Comparison of ENCODE assay signal across 10 cellular contexts in genomic region chr3:27714101-27714526, GRCh38. TPM values are rescaled to one million over a fixed set of nuclear protein-coding genes. Genes with fewer than 3 reads are reported as not detected.
DNase-seq lines count a peak whose midpoint lies in the region; ATAC-seq and TF ChIP-seq lines count a peak whose summit lies in the region.
"Had no signal": no experiment of that assay in that cellular context is flagged by ENCODE, and none has a peak within 500 bp of the region (broad histone marks: within the 10 kb centered on the region; RNA-seq: fewer than 3 reads in every experiment).

No MANE protein-coding gene starts in this region.

- H3K27me3 Mint-ChIP-seq in CD8-positive, alpha-beta T cell (ENCODE audit: low read depth), result peaks cover 13% of the 10 kb centered on the region
- H3K27me3 Mint-ChIP-seq in endodermal cell (ENCODE audit: insufficient read depth), result peaks cover 4% of the 10 kb centered on the region

- no peak for TF ChIP-seq EP300 in ovary (IDR thresholded peaks at IDR 0.05)

- peak overlapping the region; percentile 44 for H3K27ac ChIP-seq in CD8-positive, alpha-beta T cell (ENCODE audit: low read depth, low read length)
- H3K27ac ChIP-seq in HUES6 (ENCODE audit: low read depth, low read length), result no peak overlapping the region; the same call in 1 of the 2 replicates
- H3K27ac ChIP-seq in endodermal cell (ENCODE audit: low read depth, low read length), result peak overlapping the region; percentile 42
- no peak overlapping the region for H3K27ac ChIP-seq in ovary
- H3K27ac ChIP-seq: epithelial cell of prostate had no signal

- peak overlapping the region; percentile 79 for H3K9ac ChIP-seq in HUES6 (ENCODE audit: low read length)
- peak overlapping the region; percentile 90 for H3K9ac ChIP-seq in endodermal cell (ENCODE audit: extremely low read depth, low read length, poor library complexity, severe bottlenecking)

- intact Hi-C loops in CD8-positive, alpha-beta T cell (cut with DNase I, micrococcal nuclease), result loop anchor here in 1 of 2 experiments (5.0 kb wide), 1 partner anchor 633 kb away; the partner anchor contains the start of genes AZI2 and ZCWPW2
- intact Hi-C loops in ovary (cut with DNase I), result loop anchor here in 2 of 4 donors (5.0 to 10.0 kb wide), 2 partner anchors 611 to 613 kb away; no protein-coding TSS in a partner anchor

- peaks cover 39% of the 10 kb centered on the region for H3K4me1 Mint-ChIP-seq in CD8-positive, alpha-beta T cell (ENCODE audit: low read depth)
- peaks cover 43% of the 10 kb centered on the region for H3K4me1 Mint-ChIP-seq in endodermal cell

- H3K36me3 ChIP-seq in CD8-positive, alpha-beta T cell (ENCODE audit: insufficient read depth, low read length), result peaks cover 3% of the 10 kb centered on the region
- H3K36me3 ChIP-seq in HUES6 (ENCODE audit: control insufficient read depth, insufficient read depth, low read length), result peaks cover 10% of the 10 kb centered on the region; the same call in 1 of the 2 replicates
- peaks cover 35% of the 10 kb centered on the region for H3K36me3 ChIP-seq in endodermal cell (ENCODE audit: control insufficient read depth, insufficient read depth, low read length)
- H3K36me3 ChIP-seq in ovary, result no peaks in the 10 kb centered on the region

- POLR2A ChIA-PET in CD8-positive, alpha-beta T cell (lab: Charles Lee), result interaction anchor here (1.0 to 2.6 kb wide), 3 partner anchors 613 to 635 kb away, joined by 4 to 28 read pairs (median 6); partner anchors contain the start of genes AZI2 and ZCWPW2

- peak overlapping the region; percentile 95 for H3K4me3 Mint-ChIP-seq in CD8-positive, alpha-beta T cell
- H3K4me3 Mint-ChIP-seq in endodermal cell, result peak overlapping the region; percentile 99

- ATAC-seq in CD8-positive, alpha-beta T cell, result no peak
- ATAC-seq in GM18907 (IDR thresholded peaks at IDR 0.05; ENCODE audit: unreplicated experiment) (no peak), GM21390 (IDR thresholded peaks at IDR 0.05; ENCODE audit: unreplicated experiment) (no peak)

- no peak for TF ChIP-seq CTCF in CD8-positive, alpha-beta T cell (IDR thresholded peaks at IDR 0.05)
- no peak for TF ChIP-seq CTCF in endodermal cell (conservative IDR thresholded peaks at IDR 0.05)
- TF ChIP-seq CTCF in ovary (IDR thresholded peaks at IDR 0.05), result no peak

- CTCF ChIA-PET in CD8-positive, alpha-beta T cell (lab: Charles Lee), result interaction anchor here (2.3 to 3.8 kb wide), 6 partner anchors 8 to 623 kb away, joined by 7 to 69 read pairs (median 18); partner anchors contain the start of gene EOMES

- H3K36me3 Mint-ChIP-seq in CD8-positive, alpha-beta T cell, result peaks cover 27% of the 10 kb centered on the region
- H3K36me3 Mint-ChIP-seq in endodermal cell (ENCODE audit: low read depth), result peaks cover 29% of the 10 kb centered on the region

- TF ChIP-seq POLR2A in ovary (IDR thresholded peaks at IDR 0.05), result no peak

- 0 to 1% methylated on average over 13 of the region's 13 CpGs for WGBS in endodermal cell (ENCODE audit: insufficient coverage in 1 of 2, insufficient read length in 1 of 2), 2 experiments
- WGBS in ovary, 3 donors, result 7 to 12% (median 10%) methylated on average over 13 of the region's 13 CpGs

- peaks cover 11% of the 10 kb centered on the region for H3K27me3 ChIP-seq in CD8-positive, alpha-beta T cell (ENCODE audit: insufficient read depth, low read length)
- H3K27me3 ChIP-seq in HUES6 (ENCODE audit: control insufficient read depth, insufficient read depth, low read length) (peaks cover 90% of the 10 kb centered on the region), endodermal cell (ENCODE audit: control insufficient read depth, insufficient read depth, low read length, poor library complexity, severe bottlenecking) (no peaks in the 10 kb centered on the region), ovary (no peaks in the 10 kb centered on the region)

- H3K4me3 ChIP-seq in CD8-positive, alpha-beta T cell (ENCODE audit: low read depth, low read length), result peak overlapping the region; percentile 73
- peak overlapping the region; percentile 57 for H3K4me3 ChIP-seq in HUES6 (ENCODE audit: low read depth, low read length)
- peak overlapping the region; percentile 83 for H3K4me3 ChIP-seq in endodermal cell (ENCODE audit: low read length)
- peak overlapping the region; percentile 48 for H3K4me3 ChIP-seq in ovary

- H3K27ac Mint-ChIP-seq in CD8-positive, alpha-beta T cell, result peak overlapping the region; percentile 87
- peak overlapping the region; percentile 93 for H3K27ac Mint-ChIP-seq in endodermal cell

- DNase-seq in CD8-positive, alpha-beta T cell, result no peak
- peak; percentile 92 for DNase-seq in endodermal cell
- no peak for DNase-seq in ovary
- no peak for DNase-seq in amygdala (lab: John Stamatoyannopoulos, UW)
- no peak for DNase-seq in inferior parietal cortex (ENCODE audit: extremely low spot score)
- DNase-seq: activated CD4-positive, alpha-beta T cell treated with anti-CD3 and anti-CD28 coated beads, Interleukin-2, amount 50 U/mL, for 1 hour had no signal

- peaks cover 20% of the 10 kb centered on the region for H3K4me1 ChIP-seq in CD8-positive, alpha-beta T cell (ENCODE audit: insufficient read depth, low read length)
- H3K4me1 ChIP-seq in HUES6 (ENCODE audit: control insufficient read depth, insufficient read depth, low read length) (peaks cover 51% of the 10 kb centered on the region), endodermal cell (ENCODE audit: control insufficient read depth, insufficient read depth, low read length) (no peaks in the 10 kb centered on the region), ovary (ENCODE audit: insufficient read depth) (peaks cover 4% of the 10 kb centered on the region)

- no peaks in the 10 kb centered on the region for H3K9me3 ChIP-seq in CD8-positive, alpha-beta T cell (ENCODE audit: low read length)
- H3K9me3 ChIP-seq in HUES6 (ENCODE audit: control insufficient read depth, insufficient read depth, low read depth, low read length) (no peaks in the 10 kb centered on the region), endodermal cell (ENCODE audit: control insufficient read depth, low read length) (no peaks in the 10 kb centered on the region), ovary (no peaks in the 10 kb centered on the region)

- no peaks in the 10 kb centered on the region for H3K9me3 Mint-ChIP-seq in CD8-positive, alpha-beta T cell
- no peaks in the 10 kb centered on the region for H3K9me3 Mint-ChIP-seq in endodermal cell

RNA-seq across cellular contexts. Expression of gene EOMES, which starts 8.0 kb away (rescaled TPM):
- 1 to 10 TPM; 8.6 to 8.9 TPM for total RNA-seq in CD8-positive, alpha-beta T cell
- total RNA-seq in endodermal cell, result 100 to 1,000 TPM; 182 to 283 TPM
- polyA plus RNA-seq in endodermal cell (2013, experiment 1 of 2), result 35.9 TPM
- 48.4 TPM for polyA plus RNA-seq in endodermal cell (2013, experiment 2 of 2)
- total RNA-seq in ovary, result 1 to 10 TPM in 1 of 7 donors, under 1 TPM in 4, not detected in 2; 0.13 to 1.1 (median 0.20) TPM
- 1 to 10 TPM in 1 of 2 donors, under 1 TPM in 1; 0.05 to 2.2 TPM for polyA plus RNA-seq in ovary

Comparison
In these comparisons a context has a peak if more than half of its experiments do, and no peak if none do; other contexts are left out.
1. H3K27ac ChIP-seq: peak in CD8-positive, alpha-beta T cell (single experiment) and endodermal cell (single experiment); none in HUES6 (single experiment) and ovary (0 of 2).
2. RNA of gene EOMES, which starts 8.0 kb away (total RNA-seq): 182 to 283 TPM in endodermal cell; 8.6 to 8.9 TPM in CD8-positive, alpha-beta T cell and 0.13 to 1.1 TPM in ovary; every median in the first group is over 10 times any median in the second.
3. Peak in every context shown above with its lines, with median percentiles within 50 percentile points of each other: H3K4me3 ChIP-seq.